21 cellular contexts compared by ENCODE assay signal in the genomic region with DNA sequence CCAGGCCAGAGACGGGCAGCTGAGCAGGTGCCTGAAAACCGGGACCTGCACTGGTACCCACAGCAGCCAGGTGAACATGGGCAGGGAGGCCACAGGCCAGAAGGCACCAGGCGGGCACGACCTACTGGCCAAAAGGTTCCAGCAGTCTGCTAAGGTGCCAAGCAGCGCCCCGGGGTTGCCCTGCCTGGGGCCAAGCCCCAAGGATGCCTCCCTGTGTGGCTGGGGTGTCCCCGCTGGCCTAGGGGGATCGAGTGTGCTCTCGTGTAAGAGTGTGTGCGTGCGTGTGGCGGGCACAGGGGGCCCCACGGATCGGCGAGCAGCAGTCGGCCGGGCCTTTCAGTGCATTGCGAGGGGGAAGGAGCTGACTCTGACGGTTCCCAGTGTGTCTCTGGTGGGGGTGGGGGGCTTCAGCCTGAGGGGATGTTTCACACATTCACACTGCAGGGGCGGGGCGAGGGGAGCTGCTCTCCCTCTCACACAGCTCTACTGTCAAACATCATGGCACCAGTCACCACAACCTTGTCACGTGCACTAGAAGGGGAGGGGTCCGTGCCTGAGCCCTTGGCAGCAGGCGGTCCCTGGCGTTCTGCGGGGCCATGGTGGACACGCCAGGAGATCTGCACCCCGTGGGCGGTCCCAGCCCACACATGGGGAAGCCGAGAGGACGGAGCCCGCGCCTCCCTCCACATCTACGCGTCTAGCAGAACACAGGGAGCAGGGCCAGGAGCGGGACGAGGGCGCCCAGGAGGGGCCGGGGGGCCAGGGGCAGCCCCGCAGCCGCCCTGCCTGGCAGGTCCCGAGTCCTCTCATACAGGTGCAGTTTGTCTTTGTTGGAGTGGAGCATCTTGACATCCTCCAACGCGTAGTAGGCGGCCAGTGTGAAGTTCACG. TPM values are rescaled to one million over a fixed set of nuclear protein-coding genes. Genes with fewer than 3 reads are reported as not detected.
"Had no signal": no experiment of that assay in that cellular context is flagged by ENCODE, and none has a peak within 500 bp of the region (broad histone marks: within the 10 kb centered on the region; RNA-seq: fewer than 3 reads in every experiment).

No MANE protein-coding gene starts in this region.

- H3K4me3 Mint-ChIP-seq: activated CD4-positive, alpha-beta memory T cell treated with anti-CD3 and anti-CD28 coated beads, Interleukin-2, amount 10 ng/mL, durations not matched to agents 7 days and 5 days; activated CD4-positive, alpha-beta T cell treated with anti-CD3 and anti-CD28 coated beads, Interleukin-2, amount 10 ng/mL, durations not matched to agents 24 days and 14 days; activated CD8-positive, alpha-beta memory T cell treated with anti-CD3 and anti-CD28 coated beads, Interleukin-2, amount 10 ng/mL, durations not matched to agents 7 days and 5 days; activated naive CD4-positive, alpha-beta T cell treated with anti-CD3 and anti-CD28 coated beads, Interleukin-2, amount 10 ng/mL, durations not matched to agents 7 days and 5 days; memory B cell; nephron; stimulated activated naive CD8-positive, alpha-beta T cell treated with anti-CD3 and anti-CD28 coated beads, Interleukin-15, Interleukin-2, amounts not matched to agents 100 ng/mL and 50 ng/mL, for 24 hours had no signal

- H3K36me3 Mint-ChIP-seq: activated CD8-positive, alpha-beta memory T cell treated with anti-CD3 and anti-CD28 coated beads, Interleukin-2, amount 10 ng/mL, durations not matched to agents 7 days and 5 days had no signal

- H3K4me3 ChIP-seq: left ventricle myocardium inferior, suprapubic skin, tibial nerve had no signal

- H3K27ac Mint-ChIP-seq: activated CD4-positive, alpha-beta memory T cell treated with anti-CD3 and anti-CD28 coated beads, Interleukin-2, amount 10 ng/mL, durations not matched to agents 7 days and 5 days; activated CD4-positive, alpha-beta T cell treated with anti-CD3 and anti-CD28 coated beads, Interleukin-2, amount 10 ng/mL, durations not matched to agents 24 days and 14 days; activated CD8-positive, alpha-beta memory T cell treated with anti-CD3 and anti-CD28 coated beads, Interleukin-2, amount 10 ng/mL, durations not matched to agents 7 days and 5 days; memory B cell; nephron; stimulated activated naive CD8-positive, alpha-beta T cell treated with anti-CD3 and anti-CD28 coated beads, Interleukin-15, Interleukin-2, amounts not matched to agents 100 ng/mL and 50 ng/mL, for 24 hours had no signal

- H3K4me1 ChIP-seq: left ventricle myocardium inferior had no signal

- DNase-seq: activated CD4-positive, alpha-beta memory T cell treated with anti-CD3 and anti-CD28 coated beads, Interleukin-2, amount 10 ng/mL, durations not matched to agents 7 days and 5 days; activated CD4-positive, alpha-beta T cell treated with anti-CD3 and anti-CD28 coated beads, Interleukin-2, amount 10 ng/mL, durations not matched to agents 24 days and 14 days; activated CD8-positive, alpha-beta memory T cell treated with anti-CD3 and anti-CD28 coated beads, Interleukin-2, amount 10 ng/mL, durations not matched to agents 7 days and 5 days; activated effector memory CD4-positive, alpha-beta T cell treated with anti-CD3 and anti-CD28 coated beads, Interleukin-2, amount 50 U/mL, for 16 hours; activated naive CD4-positive, alpha-beta T cell treated with anti-CD3 and anti-CD28 coated beads, Interleukin-2, amount 10 ng/mL, durations not matched to agents 7 days and 5 days; activated T-cell treated with anti-CD3 and anti-CD28 coated beads for 4 hours; amygdala; cerebellar nuclear complex; cortex of kidney; left ventricle myocardium inferior; occipital lobe; stimulated activated CD4-positive, alpha-beta T cell treated with anti-CD3 and anti-CD28 coated beads, Interleukin-4, amount 100 ng/mL, for 4 hours had no signal

- H3K27me3 ChIP-seq: suprapubic skin, tibial nerve had no signal

- H3K27me3 Mint-ChIP-seq: activated CD8-positive, alpha-beta memory T cell treated with anti-CD3 and anti-CD28 coated beads, Interleukin-2, amount 10 ng/mL, durations not matched to agents 7 days and 5 days; stimulated activated naive CD8-positive, alpha-beta T cell treated with anti-CD3 and anti-CD28 coated beads, Interleukin-15, Interleukin-2, amounts not matched to agents 100 ng/mL and 50 ng/mL, for 24 hours had no signal

- H3K27ac ChIP-seq: epithelial cell of prostate, left ventricle myocardium inferior, suprapubic skin, tibial nerve, VCaP had no signal

- H3K9me3 ChIP-seq: suprapubic skin had no signal

RNA-seq across cellular contexts. Expression of a gene that starts 44.5 kb away (rescaled TPM):
- total RNA-seq: fibroblast of villous mesenchyme; T-helper 2 cell treated with Interferon-gamma antibody and Interleukin-4, amounts not matched to agents 100 ng/mL and 5 ng/mL, for 36 hours had no signal
